ENCODE assay signal across 18 cellular contexts in the genomic region with DNA sequence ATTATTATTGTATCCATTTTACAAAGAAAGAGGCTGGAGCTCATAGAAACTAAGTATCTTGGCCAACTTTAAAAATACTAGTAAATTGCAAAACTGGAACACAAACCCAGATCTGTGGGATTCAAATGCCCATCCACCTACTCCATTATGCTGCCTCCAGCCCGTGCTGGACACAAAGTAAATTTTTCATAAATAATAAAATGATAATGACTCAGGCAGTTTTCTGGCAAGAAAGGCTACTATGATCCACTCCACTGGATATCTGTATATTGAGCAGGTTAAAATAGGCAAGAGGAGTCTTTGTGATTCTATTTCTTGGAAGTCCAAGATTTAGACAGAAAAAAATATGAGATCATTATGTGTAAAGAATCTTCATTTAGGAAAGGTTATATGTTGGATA.
"Had no signal": no experiment of that assay in that cellular context is flagged by ENCODE, and none has a peak within 500 bp of the region (broad histone marks: within the 10 kb centered on the region; RNA-seq: fewer than 3 reads in every experiment).

No MANE protein-coding gene starts in this region.

- H3K27me3 ChIP-seq: esophagus squamous epithelium, heart right ventricle, stomach had no signal

- H3K4me3 ChIP-seq: coronary artery, esophagus squamous epithelium, heart right ventricle, smooth muscle cell, stomach, thoracic aorta had no signal

- H3K36me3 ChIP-seq: esophagus squamous epithelium, heart right ventricle, stomach, thoracic aorta had no signal

- H3K4me2 ChIP-seq: smooth muscle cell had no signal

- DNase-seq: activated CD4-positive, alpha-beta T cell treated with anti-CD3 and anti-CD28 coated beads for 1 hour; activated CD4-positive, alpha-beta T cell treated with anti-CD3 and anti-CD28 coated beads, Interleukin-2, amount 50 U/mL, for 1 hour; activated CD8-positive, alpha-beta T cell treated with anti-CD3 and anti-CD28 coated beads, Interleukin-2, amount 10 ng/mL, durations not matched to agents 7 days and 5 days; activated gamma-delta T cell treated with Interleukin-2 at 50 U/mL for 16 hours; activated T-cell treated with anti-CD3 and anti-CD28 coated beads, Interleukin-2, amount 50 U/mL, for 1 hour; esophagus squamous epithelium; heart right ventricle; left colon; mesenchymal stem cell; nephron progenitor cell; stimulated activated CD4-positive, alpha-beta T cell treated with anti-CD3 and anti-CD28 coated beads, Interleukin-15, amount 100 ng/mL, for 24 hours; stomach; T-helper 1 cell had no signal

- ATAC-seq: activated CD8-positive, alpha-beta T cell treated with anti-CD3 and anti-CD28 coated beads, Interleukin-2, amount 10 ng/mL, durations not matched to agents 7 days and 5 days; heart right ventricle; left colon; sciatic nerve; stimulated activated memory B cell treated with anti-CD40 and anti-IgM and Interleukin-4, amounts not matched to agents 10 μg/mL and 1 μg/mL and 100 μg/mL, for 72 hours had no signal

- H3K27ac ChIP-seq: coronary artery, esophagus squamous epithelium, heart right ventricle, stomach, thoracic aorta had no signal

- H3K4me1 ChIP-seq: esophagus squamous epithelium, stomach had no signal

- H3K9me3 ChIP-seq: esophagus squamous epithelium, heart right ventricle, stomach, thoracic aorta had no signal
